9 cellular contexts compared by ENCODE assay signal in genomic region chr12:32753605-32754004, GRCh38. TPM values are rescaled to one million over a fixed set of nuclear protein-coding genes. Genes with fewer than 3 reads are reported as not detected.
A peak's percentile ranks its signal among the peaks of the same experiment; 100 is the strongest.
DNase-seq lines count a peak whose midpoint lies in the region; ATAC-seq and TF ChIP-seq lines count a peak whose summit lies in the region.
"Had no signal": no experiment of that assay in that cellular context is flagged by ENCODE, and none has a peak within 500 bp of the region (broad histone marks: within the 10 kb centered on the region; RNA-seq: fewer than 3 reads in every experiment).

No MANE protein-coding gene starts in this region.

- H3K36me3 ChIP-seq in fibroblast of lung (ENCODE audit: control insufficient read depth, insufficient read depth, low read length), result peaks cover 5% of the 10 kb centered on the region
- peaks cover 16% of the 10 kb centered on the region for H3K36me3 ChIP-seq in smooth muscle cell (ENCODE audit: low read depth)

- peaks cover 5% of the 10 kb centered on the region for H3F3A ChIP-seq in smooth muscle cell (ENCODE audit: low read depth)

- H3K4me2 ChIP-seq in fibroblast of lung (ENCODE audit: extremely low read depth, insufficient read depth, low read length) (peak overlapping the region; percentile 99), smooth muscle cell (peak overlapping the region; percentile 97)

- H3K9ac ChIP-seq in fibroblast of lung (ENCODE audit: insufficient read depth, low read length) (no peak overlapping the region), smooth muscle cell (ENCODE audit: low read depth) (no peak overlapping the region)

- H2AFZ ChIP-seq in fibroblast of lung (ENCODE audit: low read length), result no peak overlapping the region
- no peak overlapping the region for H2AFZ ChIP-seq in smooth muscle cell (ENCODE audit: low read depth)

- CTCF ChIA-PET in T-cell (lab: Charles Lee), result no interaction called here

- H3K27me3 Mint-ChIP-seq in activated T-cell treated with anti-CD3 and anti-CD28 coated beads, Interleukin-2, amount 50 U/mL, for 24 hours, result no peaks in the 10 kb centered on the region
- no peaks in the 10 kb centered on the region for H3K27me3 Mint-ChIP-seq in T-cell

- no peaks in the 10 kb centered on the region for H3K9me3 Mint-ChIP-seq in activated T-cell treated with anti-CD3 and anti-CD28 coated beads, Interleukin-2, amount 50 U/mL, for 24 hours
- H3K9me3 Mint-ChIP-seq in T-cell, result no peaks in the 10 kb centered on the region

- ATAC-seq in T-cell (replicated peaks in 1 of 4) (no peak), GM19463 (IDR thresholded peaks at IDR 0.05; ENCODE audit: unreplicated experiment) (no peak), HG02852 (IDR thresholded peaks at IDR 0.05; ENCODE audit: unreplicated experiment) (no peak)

- peaks cover 67% of the 10 kb centered on the region for H3K36me3 Mint-ChIP-seq in activated T-cell treated with anti-CD3 and anti-CD28 coated beads, Interleukin-2, amount 50 U/mL, for 24 hours (ENCODE audit: low read depth)
- H3K36me3 Mint-ChIP-seq in T-cell, result peaks cover 29% of the 10 kb centered on the region

- H3K9me3 ChIP-seq in fibroblast of lung (ENCODE audit: control insufficient read depth, insufficient read depth, low read depth, low read length), result no peaks in the 10 kb centered on the region
- no peaks in the 10 kb centered on the region for H3K9me3 ChIP-seq in smooth muscle cell (replicated peaks; ENCODE audit: low read depth)

- H3K4me3 Mint-ChIP-seq in activated T-cell treated with anti-CD3 and anti-CD28 coated beads, Interleukin-2, amount 50 U/mL, for 24 hours, result peak overlapping the region; percentile 94
- peak overlapping the region; percentile 66 to 96 (median 86) for H3K4me3 Mint-ChIP-seq in T-cell

- peaks cover 26% of the 10 kb centered on the region for H3K4me1 Mint-ChIP-seq in activated T-cell treated with anti-CD3 and anti-CD28 coated beads, Interleukin-2, amount 50 U/mL, for 24 hours (ENCODE audit: low read depth)
- peaks cover 18 to 30% (median 21%) of the 10 kb centered on the region in 3 donors for H3K4me1 Mint-ChIP-seq in T-cell

- H3K27ac Mint-ChIP-seq in activated T-cell treated with anti-CD3 and anti-CD28 coated beads, Interleukin-2, amount 50 U/mL, for 24 hours, result peak overlapping the region; percentile 96
- peak overlapping the region; percentile 51 to 93 for H3K27ac Mint-ChIP-seq in T-cell

- H3K4me3 ChIP-seq in fibroblast of lung (replicated peaks in 1 of 4; ENCODE audit: control extremely low read depth in 1 of 4, insufficient read depth in 1 of 4, low read depth in 3 of 4, low read length in 4 of 4) (peak overlapping the region; percentile 83 to 100 (median 96)), smooth muscle cell (peak overlapping the region; percentile 79)

- peaks cover 18% of the 10 kb centered on the region for H3K79me2 ChIP-seq in fibroblast of lung (ENCODE audit: control insufficient read depth, insufficient read depth, low read length)
- peaks cover 25% of the 10 kb centered on the region for H3K79me2 ChIP-seq in smooth muscle cell (ENCODE audit: low read depth)

- DNase-seq in activated T-cell treated with anti-CD3 and anti-CD28 coated beads, Interleukin-2, amount 50 U/mL, for 24 hours, result no peak
- DNase-seq in activated T-cell treated with anti-CD3 and anti-CD28 coated beads, Interleukin-2, amount 50 U/mL, for 48 hours, result no peak
- DNase-seq in T-cell (no peak), fibroblast of lung (ENCODE audit: low read depth in 2 of 2) (no peak), smooth muscle cell (lab: John Stamatoyannopoulos, UW; ENCODE audit: unreplicated experiment) (no peak), HT-29 (ENCODE audit: low spot score) (no peak)

- H3K4me1 ChIP-seq in fibroblast of lung (ENCODE audit: control insufficient read depth, extremely low read depth, insufficient read depth, low read length) (peaks cover 2% of the 10 kb centered on the region), smooth muscle cell (ENCODE audit: low read depth) (peaks cover 8% of the 10 kb centered on the region)

- TF ChIP-seq CTCF in fibroblast of lung (conservative IDR thresholded peaks at IDR 0.05 in 1 of 2, IDR thresholded peaks at IDR 0.05 in 1 of 2; ENCODE audit: low read depth in 1 of 2, low read length in 2 of 2), result no peak
- no peak for TF ChIP-seq CTCF in smooth muscle cell (IDR thresholded peaks at IDR 0.05; ENCODE audit: borderline replicate concordance, insufficient read depth, poor library complexity, severe bottlenecking)

- no peaks in the 10 kb centered on the region for H4K20me1 ChIP-seq in fibroblast of lung (ENCODE audit: control insufficient read depth, extremely low read depth, insufficient read depth, low read length)
- no peaks in the 10 kb centered on the region for H4K20me1 ChIP-seq in smooth muscle cell (ENCODE audit: low read depth)

- whole genome bisulfite sequencing in smooth muscle cell (ENCODE audit: low lambda C conversion rate), result 53% methylated on average over 4 of the region's 4 CpGs

- H3K27me3 ChIP-seq in fibroblast of lung (ENCODE audit: control insufficient read depth, insufficient read depth, low read length) (no peaks in the 10 kb centered on the region), smooth muscle cell (ENCODE audit: low read depth) (no peaks in the 10 kb centered on the region)

- POLR2A ChIA-PET in T-cell (lab: Charles Lee), result interaction anchor here in 1 of 2 donors (0.6 kb wide), 1 partner anchor 1150 kb away, joined by 14 read pairs; no protein-coding TSS in a partner anchor

- H3K27ac ChIP-seq in fibroblast of lung (ENCODE audit: insufficient read depth, low read length) (no peak overlapping the region), smooth muscle cell (ENCODE audit: low read depth) (peak overlapping the region; percentile 90)
- H3K27ac ChIP-seq: coronary artery had no signal

RNA-seq across cellular contexts. Expression of gene YARS2, which starts 2.1 kb away (rescaled TPM):
- total RNA-seq in T-cell, result 10 to 100 TPM; 14.8 to 20.4 (median 18.0) TPM
- total RNA-seq in fibroblast of lung, result 27.1 and 28.5 TPM in 2 replicates
- polyA plus RNA-seq in fibroblast of lung, result 17.8 and 18.4 TPM in 2 replicates
- polyA plus RNA-seq in fibroblast of lung (2012), result 15.1 and 15.5 TPM in 2 replicates
- 5.6 and 7.5 TPM in 2 replicates for polyA minus RNA-seq in fibroblast of lung (ENCODE audit: low replicate concordance)
- total RNA-seq in smooth muscle cell, result 22.5 and 32.6 TPM in 2 replicates
- polyA plus RNA-seq in smooth muscle cell, result 25.4 and 25.9 TPM in 2 replicates
- total RNA-seq in HT-29 (2014; rRNA removed; shearing (Covaris generic)), result 45.9 and 50.0 TPM in 2 replicates
